1 cellular context compared by ENCODE assay signal in the genomic region with DNA sequence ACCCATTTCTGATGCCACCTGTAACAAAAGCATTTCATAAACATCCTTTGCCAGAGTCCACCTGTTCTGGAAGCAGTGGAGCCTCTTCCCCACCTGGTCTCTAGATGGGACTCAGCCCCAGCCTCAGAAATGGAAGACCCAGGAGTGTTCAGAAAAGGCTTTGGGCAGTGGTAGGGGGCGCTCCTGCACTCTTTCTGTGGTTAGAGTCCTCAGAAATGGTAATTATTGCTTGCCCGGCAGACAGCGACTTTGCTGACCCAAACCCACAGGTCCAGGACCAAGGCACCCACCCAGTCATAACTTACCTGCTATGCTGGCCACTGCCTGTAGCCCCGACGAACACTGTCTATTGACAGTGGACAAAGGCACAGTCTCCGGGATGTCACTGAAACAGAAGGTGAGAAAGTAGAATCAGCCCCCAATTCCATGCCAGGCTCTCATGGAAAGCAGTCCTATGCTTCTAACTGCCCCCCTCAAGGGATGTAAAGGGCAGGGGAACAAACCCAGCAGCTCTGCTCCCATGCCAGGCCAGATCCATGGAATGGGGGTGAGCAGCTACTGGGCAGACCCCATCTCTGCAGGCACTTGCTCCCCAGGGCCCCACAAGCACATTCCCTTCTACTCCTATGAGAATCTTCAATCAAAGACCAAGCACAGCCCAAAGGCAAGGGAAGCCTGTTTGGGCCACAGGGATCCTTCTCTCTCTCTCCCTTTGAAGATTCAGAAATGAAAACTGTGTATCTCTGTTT.
TF ChIP-seq lines count a peak whose summit lies in the region.

No MANE protein-coding gene starts in this region.

TF ChIP-seq in K562, 482 proteins besides CTCF, POLR2A, EP300 and RAD21 (continued from another document):
- TF ChIP-seq, protein P1, sequence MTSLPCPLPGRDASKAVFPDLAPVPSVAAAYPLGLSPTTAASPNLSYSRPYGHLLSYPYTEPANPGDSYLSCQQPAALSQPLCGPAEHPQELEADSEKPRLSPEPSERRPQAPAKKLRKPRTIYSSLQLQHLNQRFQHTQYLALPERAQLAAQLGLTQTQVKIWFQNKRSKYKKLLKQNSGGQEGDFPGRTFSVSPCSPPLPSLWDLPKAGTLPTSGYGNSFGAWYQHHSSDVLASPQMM (CRISPR knock-in tag; IDR thresholded peaks at IDR 0.05): no peak
- TF ChIP-seq ZNF143 (CRISPR knock-in tag; IDR thresholded peaks at IDR 0.05): no peak
- TF ChIP-seq MNT (conservative IDR thresholded peaks at IDR 0.05): no peak
- TF ChIP-seq GABPB1 (CRISPR knock-in tag; IDR thresholded peaks at IDR 0.05): no peak; the same call in 1 of the 2 replicates
- TF ChIP-seq TAL1 (IDR thresholded peaks at IDR 0.05): no peak
- no peak for TF ChIP-seq POLR2AphosphoS2 (IDR thresholded peaks at IDR 0.05; ENCODE audit: low read length)
- TF ChIP-seq XRCC3 (IDR thresholded peaks at IDR 0.05): no peak
- TF ChIP-seq FOSL1 (tag; conservative IDR thresholded peaks at IDR 0.05): no peak
- TF ChIP-seq ZBTB1 (CRISPR knock-in tag; IDR thresholded peaks at IDR 0.05; ENCODE audit: borderline replicate concordance, low read depth): 0 out of 2 replicates have a peak, but pooled peaks have one; percentile 29
- TF ChIP-seq ZNF77 (CRISPR knock-in tag; IDR thresholded peaks at IDR 0.05): no peak
- TF ChIP-seq MAX (CRISPR knock-in tag; IDR thresholded peaks at IDR 0.05): no peak
- TF ChIP-seq FOXJ2 (tag; IDR thresholded peaks at IDR 0.05): no peak
- no peak for TF ChIP-seq ZC3H4 (CRISPR knock-in tag; IDR thresholded peaks at IDR 0.05; ENCODE audit: borderline replicate concordance)
- no peak for TF ChIP-seq SUPT5H (IDR thresholded peaks at IDR 0.05)
- no peak for TF ChIP-seq ZNF551 (CRISPR knock-in tag; IDR thresholded peaks at IDR 0.05)
- TF ChIP-seq EGR1 (conservative IDR thresholded peaks at IDR 0.05): no peak
- TF ChIP-seq ZNF23 (CRISPR knock-in tag; IDR thresholded peaks at IDR 0.05): no peak
- TF ChIP-seq CC2D1A (IDR thresholded peaks at IDR 0.05): 0 out of 2 replicates have a peak, but pooled peaks have one; percentile 36
- TF ChIP-seq SAP30 (IDR thresholded peaks at IDR 0.05; ENCODE audit: borderline replicate concordance, insufficient read depth, low read depth, low read length, poor library complexity, severe bottlenecking): no peak
- TF ChIP-seq CHCHD3 (CRISPR knock-in tag; IDR thresholded peaks at IDR 0.05): no peak
- TF ChIP-seq HNRNPUL1 (IDR thresholded peaks at IDR 0.05; ENCODE audit: low read length): no peak
- no peak for TF ChIP-seq HDAC8 (tag; IDR thresholded peaks at IDR 0.05)
- no peak for TF ChIP-seq ELK1 (CRISPR knock-in tag; IDR thresholded peaks at IDR 0.05)
- no peak for TF ChIP-seq ZNF589 (CRISPR knock-in tag; IDR thresholded peaks at IDR 0.05; ENCODE audit: low read depth)
- TF ChIP-seq DEAF1 (CRISPR knock-in tag; IDR thresholded peaks at IDR 0.05): peak; percentile 72
- no peak for TF ChIP-seq ZBTB12 (CRISPR knock-in tag; IDR thresholded peaks at IDR 0.05)
